Comparison of ENCODE assay signal across 5 cellular contexts in the genomic region with DNA sequence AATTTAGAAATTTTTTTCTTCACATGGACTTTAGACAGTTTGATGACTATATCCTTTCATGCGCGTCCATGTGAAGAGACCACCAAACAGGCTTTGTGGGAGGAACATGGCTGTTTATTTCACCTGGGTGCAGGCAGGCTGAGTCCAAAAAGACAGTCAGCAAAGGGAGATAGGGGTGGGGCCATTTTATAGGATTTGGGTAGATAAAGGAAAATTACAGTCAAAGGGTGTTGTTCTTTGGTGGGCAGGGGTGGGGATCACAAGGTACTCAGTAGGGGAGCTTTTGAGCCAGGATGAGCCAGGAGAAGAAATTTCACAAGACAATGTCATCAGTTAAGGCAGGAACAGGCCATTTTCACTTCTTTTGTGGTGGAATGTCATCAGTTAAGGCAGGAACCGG.
DNase-seq lines count a peak whose midpoint lies in the region; ATAC-seq, FAIRE-seq and TF ChIP-seq lines count a peak whose summit lies in the region.
"Not testable (repeated sequence)": the region's sequence is repeated elsewhere in the genome, so short reads cannot be mapped to it uniquely, and the experiment has no call there.

No MANE protein-coding gene starts in this region.

- not testable (repeated sequence) for H3K4me2 ChIP-seq in GM23338; H9 (ENCODE audit: insufficient read depth, insufficient read length, low read length); K562 (ENCODE audit: insufficient read depth, low read length); mesendoderm (ENCODE audit: low read length)

- in situ Hi-C loops in K562 (cut with MboI): not testable (repeated sequence)

- not testable (repeated sequence) for H3K56ac ChIP-seq in H9 (ENCODE audit: insufficient read length, low read depth, low read length)
- H3K56ac ChIP-seq in mesendoderm (ENCODE audit: low read length): peak overlapping the region; percentile 73

- H3K36me3 Mint-ChIP-seq in GM23338 (ENCODE audit: low read depth); H9 (ENCODE audit: insufficient read depth in 1 of 3, low read depth in 3 of 3): not testable (repeated sequence)
- H3K36me3 Mint-ChIP-seq in endodermal cell (ENCODE audit: low read depth): peaks cover 63% of the 10 kb centered on the region

- not testable (repeated sequence) for H3K4me3 ChIP-seq in GM23338; K562; endodermal cell (ENCODE audit: low read length); mesendoderm (ENCODE audit: low read length)

- intact Hi-C loops in K562 (cut with micrococcal nuclease): not testable (repeated sequence)

- no CpG with 5 or more reads among the region's 3 CpGs for WGBS in H9 (ENCODE audit: extremely low coverage, insufficient read length, low lambda C conversion rate)
- 33% methylated on average over 2 of the region's 3 CpGs for WGBS in K562 (ENCODE audit: insufficient coverage, low coverage, missing lambda C conversion rate)
- 76 to 89% methylated on average over 2 of the region's 3 CpGs for WGBS in endodermal cell (ENCODE audit: insufficient coverage in 1 of 2, insufficient read length in 1 of 2), 2 experiments
- WGBS in mesendoderm (ENCODE audit: extremely low coverage, insufficient coverage, low lambda C conversion rate): no CpG with 5 or more reads among the region's 3 CpGs

- not testable (repeated sequence) for H3K9me3 Mint-ChIP-seq in GM23338, H9, endodermal cell

- not testable (repeated sequence) for H3K27me3 Mint-ChIP-seq in GM23338 (ENCODE audit: insufficient read depth, low read depth, poor library complexity); H9 (ENCODE audit: low read depth); endodermal cell (ENCODE audit: insufficient read depth)

- H3T11ph ChIP-seq in H9 (ENCODE audit: low read length): not testable (repeated sequence)

- not testable (repeated sequence) for BruUV-seq in K562 (replicated peaks; lab: Mats Ljungman, UMichigan)

- not testable (repeated sequence) for H2AK5ac ChIP-seq in H9 (ENCODE audit: insufficient read length, low read length); mesendoderm (ENCODE audit: low read length)

- H3F3A ChIP-seq in GM23338 (replicated peaks; ENCODE audit: low read depth): not testable (repeated sequence)

- TF ChIP-seq CTCF in GM23338 (conservative IDR thresholded peaks at IDR 0.05; ENCODE audit: low read depth in 2 of 2); H9 (conservative IDR thresholded peaks at IDR 0.05); K562 (IDR thresholded peaks at IDR 0.05 in 2 of 3, conservative IDR thresholded peaks at IDR 0.05 in 1 of 3; ENCODE audit: insufficient read depth in 2 of 3, low read depth in 1 of 3, low read length in 3 of 3); endodermal cell (conservative IDR thresholded peaks at IDR 0.05): not testable (repeated sequence)

- H3K79me1 ChIP-seq in H9 (ENCODE audit: insufficient read depth, low read depth, low read length, poor library complexity, severe bottlenecking); mesendoderm (ENCODE audit: low read length): not testable (repeated sequence)

- POLR2A ChIA-PET in K562 (lab: Yijun Ruan, JAX): not testable (repeated sequence)

- H3K23me2 ChIP-seq in H9 (ENCODE audit: insufficient read length, low read depth, low read length, poor library complexity, severe bottlenecking): not testable (repeated sequence)

- H3K4me3 Mint-ChIP-seq in GM23338, H9: not testable (repeated sequence)
- peak overlapping the region; percentile 79 for H3K4me3 Mint-ChIP-seq in endodermal cell

- H3K18ac ChIP-seq in H9 (ENCODE audit: insufficient read length, low read depth, low read length); mesendoderm (ENCODE audit: low read length): not testable (repeated sequence)

- H3K4me1 Mint-ChIP-seq in GM23338 (peaks cover 12% of the 10 kb centered on the region; the same call in 2 of the 3 replicates), H9 (peaks cover 11 to 12% of the 10 kb centered on the region in 2 experiments), endodermal cell (peaks cover 45% of the 10 kb centered on the region)

- not testable (repeated sequence) for H4K8ac ChIP-seq in H9 (replicated peaks; ENCODE audit: insufficient read length, low read depth, low read length); mesendoderm (ENCODE audit: low read depth, low read length)

- not testable (repeated sequence) for ATAC-seq in GM23338, K562

- not testable (repeated sequence) for H2BK12ac ChIP-seq in H9 (ENCODE audit: insufficient read length, low read depth, low read length)

- not testable (repeated sequence) for DNase-seq in GM23338 (ENCODE audit: low spot score); H9; K562 (ENCODE audit: extremely low read depth in 1 of 4, low spot score in 3 of 4)
- DNase-seq in endodermal cell (peak; percentile 55), mesendoderm (peak; percentile 60)

- not testable (repeated sequence) for H3K79me2 ChIP-seq in GM23338 (replicated peaks; ENCODE audit: insufficient read depth); H9 (ENCODE audit: insufficient read depth, low read length); K562 (ENCODE audit: control insufficient read depth, insufficient read depth, low read length); mesendoderm (ENCODE audit: control insufficient read depth, insufficient read depth, low read length)

- H3K9me3 ChIP-seq in H9 (ENCODE audit: control insufficient read depth, low read depth, low read length); K562 (replicated peaks; ENCODE audit: control insufficient read depth, insufficient read depth, low read depth, low read length); endodermal cell (ENCODE audit: control insufficient read depth, low read length): not testable (repeated sequence)

- H3K4ac ChIP-seq in H9 (ENCODE audit: low read depth, low read length): not testable (repeated sequence)
- H3K4ac ChIP-seq in mesendoderm (ENCODE audit: low read depth, low read length): peak overlapping the region; percentile 36

- H3K27ac Mint-ChIP-seq in GM23338: not testable (repeated sequence)
- H3K27ac Mint-ChIP-seq in H9: peak overlapping the region in 2 of 3 experiments; percentile 45 to 74; a peak in 1 of 7 replicates
- peak overlapping the region; percentile 90 for H3K27ac Mint-ChIP-seq in endodermal cell

- H3K27ac ChIP-seq in GM23338 (ENCODE audit: low read depth); H9 (ENCODE audit: insufficient read length, low read depth, low read length); K562 (ENCODE audit: extremely low read depth, low read depth, low read length); endodermal cell (ENCODE audit: low read depth, low read length); mesendoderm (ENCODE audit: low read depth, low read length): not testable (repeated sequence)

- not testable (repeated sequence) for H3K14ac ChIP-seq in H9 (ENCODE audit: insufficient read depth, low read length)

- TF ChIP-seq EP300 in K562 (IDR thresholded peaks at IDR 0.05; ENCODE audit: low read length): not testable (repeated sequence)

- CTCF ChIA-PET in K562 (lab: Yijun Ruan, JAX; ENCODE audit: low intra/inter-chr PET ratio): not testable (repeated sequence)

- not testable (repeated sequence) for FAIRE-seq in K562 (lab: Jason Lieb, UNC)

- H3K36me3 ChIP-seq in GM23338 (ENCODE audit: insufficient read depth); K562 (ENCODE audit: control insufficient read depth, insufficient read depth, low read length); endodermal cell (ENCODE audit: control insufficient read depth, insufficient read depth, low read length); mesendoderm (ENCODE audit: control insufficient read depth, insufficient read depth, low read length): not testable (repeated sequence)

- not testable (repeated sequence) for H3K23ac ChIP-seq in H9 (ENCODE audit: insufficient read length, low read depth, low read length); mesendoderm (ENCODE audit: low read length)

- H3K9me2 ChIP-seq in GM23338 (ENCODE audit: insufficient read depth): not testable (repeated sequence)

- not testable (repeated sequence) for H4K5ac ChIP-seq in H9 (ENCODE audit: insufficient read length, low read depth, low read length); mesendoderm (ENCODE audit: low read length)

- not testable (repeated sequence) for H3K27me3 ChIP-seq in GM23338 (ENCODE audit: insufficient read depth); H9 (ENCODE audit: insufficient read depth, low read length); K562 (ENCODE audit: control insufficient read depth in 2 of 2, insufficient read depth in 2 of 2, low read length in 2 of 2); endodermal cell (ENCODE audit: control insufficient read depth, insufficient read depth, low read length, poor library complexity, severe bottlenecking); mesendoderm (ENCODE audit: insufficient read depth, low read length, poor library complexity)

- H2BK120ac ChIP-seq in H9 (ENCODE audit: low read depth, low read length, poor library complexity, severe bottlenecking): not testable (repeated sequence)
- H2BK120ac ChIP-seq in mesendoderm (ENCODE audit: low read depth, low read length): peak overlapping the region; percentile 61

- H4K20me1 ChIP-seq in GM23338 (replicated peaks; ENCODE audit: insufficient read depth); H9 (ENCODE audit: control insufficient read depth, insufficient read depth, insufficient read length); K562 (replicated peaks; ENCODE audit: control insufficient read depth, insufficient read depth, low read length): not testable (repeated sequence)

- not testable (repeated sequence) for H3K9ac ChIP-seq in H9 (ENCODE audit: extremely low read depth, insufficient read length, low read length); K562 (ENCODE audit: insufficient read depth in 1 of 2, low read depth in 2 of 2, low read length in 2 of 2); endodermal cell (ENCODE audit: extremely low read depth, low read length, poor library complexity, severe bottlenecking); mesendoderm (ENCODE audit: low read length)

- not testable (repeated sequence) for H4K91ac ChIP-seq in H9 (ENCODE audit: insufficient read length, low read depth, low read length)

- H2BK15ac ChIP-seq in H9 (ENCODE audit: low read depth, low read length); mesendoderm (replicated peaks; ENCODE audit: low read depth): not testable (repeated sequence)

- not testable (repeated sequence) for H3K4me1 ChIP-seq in GM23338 (ENCODE audit: insufficient read depth); H9 (ENCODE audit: insufficient read depth, low read length); K562 (replicated peaks in 1 of 2; ENCODE audit: control insufficient read depth in 2 of 2, insufficient read depth in 2 of 2, low read length in 2 of 2); endodermal cell (ENCODE audit: control insufficient read depth, insufficient read depth, low read length); mesendoderm (ENCODE audit: control insufficient read depth, low read depth, low read length)

- TF ChIP-seq POLR2A in K562 (conservative IDR thresholded peaks at IDR 0.05): not testable (repeated sequence)

- H2AFZ ChIP-seq in GM23338: peak overlapping the region; percentile 52
- H2AFZ ChIP-seq in H9 (ENCODE audit: low read length): not testable (repeated sequence)
- H2AFZ ChIP-seq in K562 (ENCODE audit: low read depth, low read length): peak overlapping the region; percentile 55; the same call in 1 of the 2 replicates

- H2BK20ac ChIP-seq in H9 (ENCODE audit: low read depth, low read length, poor library complexity, severe bottlenecking): not testable (repeated sequence)

- H3K9me1 ChIP-seq in K562 (ENCODE audit: control insufficient read depth, insufficient read depth, low read length): not testable (repeated sequence)

- H2BK5ac ChIP-seq in H9 (ENCODE audit: insufficient read length, low read length); mesendoderm (ENCODE audit: low read length): not testable (repeated sequence)

- TF ChIP-seq RAD21 in K562 (CRISPR knock-in tag; conservative IDR thresholded peaks at IDR 0.05 in 1 of 2, IDR thresholded peaks at IDR 0.05 in 1 of 2): not testable (repeated sequence)
